9 cellular contexts compared by ENCODE assay signal in the genomic region with DNA sequence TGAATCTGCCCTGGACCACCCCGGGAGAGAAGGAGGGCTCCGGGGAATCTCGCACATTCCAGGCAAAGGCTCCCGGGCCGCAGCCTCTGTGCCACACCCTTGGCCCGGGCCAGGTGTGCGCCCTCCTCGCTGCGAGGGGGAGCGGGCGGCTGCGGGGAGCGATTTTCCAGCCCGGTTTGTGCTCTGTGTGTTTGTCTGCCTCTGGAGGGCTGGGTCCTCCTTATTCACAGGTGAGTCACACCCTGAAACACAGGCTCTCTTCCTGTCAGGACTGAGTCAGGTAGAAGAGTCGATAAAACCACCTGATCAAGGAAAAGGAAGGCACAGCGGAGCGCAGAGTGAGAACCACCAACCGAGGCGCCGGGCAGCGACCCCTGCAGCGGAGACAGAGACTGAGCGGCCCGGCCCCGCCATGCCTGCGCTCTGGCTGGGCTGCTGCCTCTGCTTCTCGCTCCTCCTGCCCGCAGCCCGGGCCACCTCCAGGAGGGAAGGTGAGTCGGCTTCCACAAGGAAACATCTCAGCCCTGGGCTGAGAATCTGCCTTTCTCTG. TPM values are rescaled to one million over a fixed set of nuclear protein-coding genes. Genes with fewer than 3 reads are reported as not detected.
DNase-seq lines count a peak whose midpoint lies in the region; ATAC-seq and TF ChIP-seq lines count a peak whose summit lies in the region.
"Had no signal": no experiment of that assay in that cellular context is flagged by ENCODE, and none has a peak within 500 bp of the region (broad histone marks: within the 10 kb centered on the region; RNA-seq: fewer than 3 reads in every experiment).

A gene (plus strand): TSS at position 324 of the 550 bp plus-strand sequence. CDS start 89 bp downstream, at position 413.

- peaks cover 9% of the 10 kb centered on the region for H3K79me2 ChIP-seq in smooth muscle cell (ENCODE audit: low read depth)
- no peaks in the 10 kb centered on the region for H3K79me2 ChIP-seq in MM.1S (ENCODE audit: low read length)
- H3K79me2 ChIP-seq in GM23248 (ENCODE audit: insufficient read depth) = no peaks in the 10 kb centered on the region

- H3K27me3 Mint-ChIP-seq in activated CD8-positive, alpha-beta memory T cell treated with anti-CD3 and anti-CD28 coated beads, Interleukin-2, amount 10 ng/mL, durations not matched to agents 7 days and 5 days = peaks cover 42% of the 10 kb centered on the region

- TF ChIP-seq POLR2A in adrenal gland (IDR thresholded peaks at IDR 0.05) = no peak

- ATAC-seq in activated CD8-positive, alpha-beta memory T cell treated with anti-CD3 and anti-CD28 coated beads, Interleukin-2, amount 10 ng/mL, durations not matched to agents 7 days and 5 days = no peak

- CTCF ChIA-PET in activated CD8-positive, alpha-beta memory T cell treated with anti-CD3 and anti-CD28 coated beads, Interleukin-2, amount 10 ng/mL, durations not matched to agents 7 days and 5 days (lab: Charles Lee) = no interaction called here

- H3K27ac Mint-ChIP-seq in activated CD8-positive, alpha-beta memory T cell treated with anti-CD3 and anti-CD28 coated beads, Interleukin-2, amount 10 ng/mL, durations not matched to agents 7 days and 5 days = no peak within 1 kb of the TSS

- 5 to 13% (median 8%) methylated on average over 6 to 30 of the region's 30 CpGs for WGBS in adrenal gland, 4 donors
- WGBS in smooth muscle cell (ENCODE audit: low lambda C conversion rate) = 4% methylated on average over 30 of the region's 30 CpGs
- 56 to 59% methylated on average over 25 to 30 of the region's 30 CpGs for WGBS in GM23248 (ENCODE audit: low coverage in 1 of 2, low lambda C conversion rate in 2 of 2, missing lambda C conversion rate in 2 of 2), 2 experiments

- in situ Hi-C loops in GM23248 (cut with MboI) = no loop called here

- H2AFZ ChIP-seq in smooth muscle cell (ENCODE audit: low read depth) = peak within 1 kb of the TSS; percentile 90
- H2AFZ ChIP-seq in MM.1S (ENCODE audit: low read length) = no peak within 1 kb of the TSS
- no peak within 1 kb of the TSS for H2AFZ ChIP-seq in GM23248

- H3F3A ChIP-seq in smooth muscle cell (ENCODE audit: low read depth) = no peaks in the 10 kb centered on the region
- no peaks in the 10 kb centered on the region for H3F3A ChIP-seq in MM.1S (ENCODE audit: insufficient read depth, low read length)
- peaks cover 22% of the 10 kb centered on the region for H3F3A ChIP-seq in GM23248 (ENCODE audit: insufficient read depth)

- peaks cover 13% of the 10 kb centered on the region for H3K27me3 ChIP-seq in adrenal gland
- no peaks in the 10 kb centered on the region for H3K27me3 ChIP-seq in iPS-15b (ENCODE audit: control insufficient read depth, insufficient read depth, low read length)
- no peaks in the 10 kb centered on the region for H3K27me3 ChIP-seq in smooth muscle cell (ENCODE audit: low read depth)
- H3K27me3 ChIP-seq in MM.1S (replicated peaks; ENCODE audit: insufficient read depth, low read length) = no peaks in the 10 kb centered on the region
- no peaks in the 10 kb centered on the region for H3K27me3 ChIP-seq in GM23248 (replicated peaks; ENCODE audit: insufficient read depth)

- H3K9me3 ChIP-seq in adrenal gland (replicated peaks in 1 of 3) (no peaks in the 10 kb centered on the region), iPS-15b (ENCODE audit: control insufficient read depth, insufficient read depth, low read length) (no peaks in the 10 kb centered on the region), smooth muscle cell (replicated peaks; ENCODE audit: low read depth) (no peaks in the 10 kb centered on the region), MM.1S (replicated peaks; ENCODE audit: insufficient read depth, low read length) (no peaks in the 10 kb centered on the region), GM23248 (ENCODE audit: low read depth) (no peaks in the 10 kb centered on the region)

- H3K9ac ChIP-seq in iPS-15b (ENCODE audit: low read depth, low read length) (peak within 1 kb of the TSS; percentile 74), smooth muscle cell (ENCODE audit: low read depth) (peak within 1 kb of the TSS; percentile 87), MM.1S (ENCODE audit: low read length) (no peak within 1 kb of the TSS), GM23248 (no peak within 1 kb of the TSS)

- no peaks in the 10 kb centered on the region for H3K4me1 Mint-ChIP-seq in activated CD8-positive, alpha-beta memory T cell treated with anti-CD3 and anti-CD28 coated beads, Interleukin-2, amount 10 ng/mL, durations not matched to agents 7 days and 5 days

- H3K9me3 Mint-ChIP-seq in activated CD8-positive, alpha-beta memory T cell treated with anti-CD3 and anti-CD28 coated beads, Interleukin-2, amount 10 ng/mL, durations not matched to agents 7 days and 5 days (ENCODE audit: low read depth) = no peaks in the 10 kb centered on the region

- H3K36me3 Mint-ChIP-seq in activated CD8-positive, alpha-beta memory T cell treated with anti-CD3 and anti-CD28 coated beads, Interleukin-2, amount 10 ng/mL, durations not matched to agents 7 days and 5 days = no peaks in the 10 kb centered on the region

- H3K27ac ChIP-seq in adrenal gland (no peak within 1 kb of the TSS), smooth muscle cell (ENCODE audit: low read depth) (peak within 1 kb of the TSS; percentile 87), MM.1S (ENCODE audit: low read length) (no peak within 1 kb of the TSS), GM23248 (no peak within 1 kb of the TSS)

- intact Hi-C loops in adrenal gland (cut with DNase I) = no loop called here

- H3K4me3 ChIP-seq in adrenal gland = peak within 1 kb of the TSS in 1 of 4 donors; percentile 44
- H3K4me3 ChIP-seq in iPS-15b (ENCODE audit: low read depth, low read length) = peak within 1 kb of the TSS; percentile 78
- H3K4me3 ChIP-seq in smooth muscle cell = peak within 1 kb of the TSS; percentile 63
- no peak within 1 kb of the TSS for H3K4me3 ChIP-seq in MM.1S (ENCODE audit: low read length)
- H3K4me3 ChIP-seq in GM23248 = no peak within 1 kb of the TSS

- H3K4me1 ChIP-seq in adrenal gland (replicated peaks in 1 of 2) (no peaks in the 10 kb centered on the region), iPS-15b (ENCODE audit: control insufficient read depth, insufficient read depth, low read length) (peaks cover 5% of the 10 kb centered on the region), smooth muscle cell (ENCODE audit: low read depth) (peaks cover 5% of the 10 kb centered on the region), MM.1S (ENCODE audit: low read length) (no peaks in the 10 kb centered on the region), GM23248 (ENCODE audit: insufficient read depth) (peaks cover 6% of the 10 kb centered on the region)

- H3K36me3 ChIP-seq in adrenal gland (replicated peaks in 1 of 2) = no peaks in the 10 kb centered on the region
- no peaks in the 10 kb centered on the region for H3K36me3 ChIP-seq in iPS-15b (ENCODE audit: control insufficient read depth, insufficient read depth, low read length)
- H3K36me3 ChIP-seq in smooth muscle cell (ENCODE audit: low read depth) = no peaks in the 10 kb centered on the region
- H3K36me3 ChIP-seq in MM.1S (replicated peaks; ENCODE audit: insufficient read depth, low read length) = no peaks in the 10 kb centered on the region
- H3K36me3 ChIP-seq in GM23248 (ENCODE audit: low read depth) = no peaks in the 10 kb centered on the region

- H3K9me2 ChIP-seq in MM.1S (replicated peaks; ENCODE audit: insufficient read depth, low read length) = no peaks in the 10 kb centered on the region
- H3K9me2 ChIP-seq in GM23248 (ENCODE audit: insufficient read depth) = no peaks in the 10 kb centered on the region

- no peak within 1 kb of the TSS for H3K4me3 Mint-ChIP-seq in activated CD8-positive, alpha-beta memory T cell treated with anti-CD3 and anti-CD28 coated beads, Interleukin-2, amount 10 ng/mL, durations not matched to agents 7 days and 5 days

- DNase-seq in activated CD8-positive, alpha-beta memory T cell treated with anti-CD3 and anti-CD28 coated beads for 24 hours = peak; percentile 56
- no peak for DNase-seq in activated CD8-positive, alpha-beta memory T cell treated with anti-CD3 and anti-CD28 coated beads, Interleukin-2, amount 10 ng/mL, durations not matched to agents 7 days and 5 days
- peak in 5 of 7 donors; percentile 18 to 39 (median 22) for DNase-seq in adrenal gland
- no peak for DNase-seq in smooth muscle cell (lab: John Stamatoyannopoulos, UW; ENCODE audit: unreplicated experiment)
- no peak for DNase-seq in MM.1S
- no peak for DNase-seq in NCI-H2107 treated with DMSO at 0.1 percent for 48 hours (lab: John Stamatoyannopoulos, UW; ENCODE audit: unreplicated experiment)
- DNase-seq in GM23248 = no peak
- DNase-seq: DND-41 had no signal

- H4K20me1 ChIP-seq in smooth muscle cell (ENCODE audit: low read depth) = no peaks in the 10 kb centered on the region
- H4K20me1 ChIP-seq in MM.1S (ENCODE audit: insufficient read depth, low read length) = no peaks in the 10 kb centered on the region
- no peaks in the 10 kb centered on the region for H4K20me1 ChIP-seq in GM23248 (ENCODE audit: insufficient read depth)

- peak in 2 of 6 experiments; percentile 8 to 20 for TF ChIP-seq CTCF in adrenal gland (IDR thresholded peaks at IDR 0.05)
- peak; percentile 18 for TF ChIP-seq CTCF in smooth muscle cell (IDR thresholded peaks at IDR 0.05; ENCODE audit: borderline replicate concordance, insufficient read depth, poor library complexity, severe bottlenecking)
- no peak for TF ChIP-seq CTCF in MM.1S (IDR thresholded peaks at IDR 0.05; ENCODE audit: low read length)

- peak within 1 kb of the TSS; percentile 88 for H3K4me2 ChIP-seq in smooth muscle cell
- no peak within 1 kb of the TSS for H3K4me2 ChIP-seq in MM.1S (ENCODE audit: low read depth, low read length)
- no peak within 1 kb of the TSS for H3K4me2 ChIP-seq in GM23248 (ENCODE audit: unreplicated experiment)

RNA-seq across cellular contexts. Expression of the gene that starts here (rescaled TPM):
- total RNA-seq in activated CD8-positive, alpha-beta memory T cell treated with anti-CD3 and anti-CD28 coated beads, Interleukin-2, amount 10 ng/mL, durations not matched to agents 7 days and 5 days = not detected
- total RNA-seq in adrenal gland (1 to 10 TPM in 1 of 8 donors, under 1 TPM in 6, not detected in 1; 0.04 to 1.4 (median 0.10) TPM), smooth muscle cell (120 TPM in 2 replicates)
- polyA plus RNA-seq in adrenal gland (under 1 TPM; 0.15 to 0.30 (median 0.16) TPM), smooth muscle cell (35.1 and 117 TPM in 2 replicates), GM23248 (2016; fragmentation: Nextera tagmentation; extraction: Ambion mirVana) (2.7 and 3.2 TPM in 2 replicates)
- total RNA-seq in GM23248 (2014; rRNA removed; shearing (Covaris generic)) = 1.9 and 2.4 TPM in 2 replicates

Comparison
In these comparisons a context has a peak if more than half of its experiments do, and no peak if none do; other contexts are left out.
1. RNA of the gene that starts here (total RNA-seq): 120 TPM in smooth muscle cell; 1.9 to 2.4 TPM in GM23248, 0.04 to 1.4 TPM in adrenal gland and not detected in activated CD8-positive, alpha-beta memory T cell treated with anti-CD3 and anti-CD28 coated beads, Interleukin-2, amount 10 ng/mL, durations not matched to agents 7 days and 5 days; every median in the first group is over 10 times any median in the second.
2. DNase-seq: peak in activated CD8-positive, alpha-beta memory T cell treated with anti-CD3 and anti-CD28 coated beads for 24 hours (single experiment) and adrenal gland (5 of 7); none in activated CD8-positive, alpha-beta memory T cell treated with anti-CD3 and anti-CD28 coated beads, Interleukin-2, amount 10 ng/mL, durations not matched to agents 7 days and 5 days (single experiment), smooth muscle cell (single experiment), MM.1S (single experiment), NCI-H2107 treated with DMSO at 0.1 percent for 48 hours (single experiment) and GM23248 (single experiment).
3. H3K4me3 ChIP-seq: peak in iPS-15b (single experiment) and smooth muscle cell (single experiment); none in MM.1S (single experiment) and GM23248 (single experiment).
4. H3K9ac ChIP-seq: peak in iPS-15b (single experiment) and smooth muscle cell (single experiment); none in MM.1S (single experiment) and GM23248 (single experiment).